In genomic region chr14:104026024-104026423, GRCh38 we compare ENCODE assay signal across 21 cellular contexts. TPM values are rescaled to one million over a fixed set of nuclear protein-coding genes. Genes with fewer than 3 reads are reported as not detected.
DNase-seq lines count a peak whose midpoint lies in the region; ATAC-seq and TF ChIP-seq lines count a peak whose summit lies in the region.
"Had no signal": no experiment of that assay in that cellular context is flagged by ENCODE, and none has a peak within 500 bp of the region (broad histone marks: within the 10 kb centered on the region; RNA-seq: fewer than 3 reads in every experiment).

No MANE protein-coding gene starts in this region.

- H3K27ac ChIP-seq in parathyroid adenoma, result peak overlapping the region; percentile 98
- H3K27ac ChIP-seq: BLaER1 had no signal

- no peaks in the 10 kb centered on the region for H3K36me3 Mint-ChIP-seq in HFFc6 (ENCODE audit: low read depth)
- no peaks in the 10 kb centered on the region for H3K36me3 Mint-ChIP-seq in activated CD4-positive, alpha-beta memory T cell treated with anti-CD3 and anti-CD28 coated beads for 36 hours
- H3K36me3 Mint-ChIP-seq in activated CD4-positive, alpha-beta T cell treated with anti-CD3 and anti-CD28 coated beads for 36 hours (ENCODE audit: low read depth), result no peaks in the 10 kb centered on the region
- H3K36me3 Mint-ChIP-seq: CD8-positive, alpha-beta T cell had no signal

- no peaks in the 10 kb centered on the region for H3K79me2 ChIP-seq in parathyroid adenoma

- POLR2A ChIA-PET in activated CD4-positive, alpha-beta memory T cell treated with anti-CD3 and anti-CD28 coated beads for 36 hours (lab: Charles Lee), result no interaction called here
- POLR2A ChIA-PET in activated CD4-positive, alpha-beta T cell treated with anti-CD3 and anti-CD28 coated beads for 36 hours (lab: Charles Lee), result no interaction called here

- no peak overlapping the region for H3K4me3 Mint-ChIP-seq in HFFc6
- H3K4me3 Mint-ChIP-seq in activated CD4-positive, alpha-beta memory T cell treated with anti-CD3 and anti-CD28 coated beads for 36 hours, result no peak overlapping the region
- no peak overlapping the region for H3K4me3 Mint-ChIP-seq in activated CD4-positive, alpha-beta T cell treated with anti-CD3 and anti-CD28 coated beads for 36 hours
- H3K4me3 Mint-ChIP-seq: CD8-positive, alpha-beta T cell had no signal

- CTCF ChIA-PET in activated CD4-positive, alpha-beta memory T cell treated with anti-CD3 and anti-CD28 coated beads for 36 hours (lab: Charles Lee), result no interaction called here
- CTCF ChIA-PET in activated CD4-positive, alpha-beta T cell treated with anti-CD3 and anti-CD28 coated beads for 36 hours (lab: Charles Lee), result interaction anchor here (2.2 kb wide), 1 partner anchor 52 kb away, joined by 5 read pairs; no protein-coding TSS in a partner anchor

- no peak for ATAC-seq in left lobe of liver
- ATAC-seq in activated CD4-positive, alpha-beta T cell treated with anti-CD3 and anti-CD28 coated beads for 36 hours, result no peak
- ATAC-seq: CD8-positive, alpha-beta T cell; GM12878 had no signal

- no peaks in the 10 kb centered on the region for H3K9me3 Mint-ChIP-seq in HFFc6
- H3K9me3 Mint-ChIP-seq in activated CD4-positive, alpha-beta memory T cell treated with anti-CD3 and anti-CD28 coated beads for 36 hours, result no peaks in the 10 kb centered on the region
- no peaks in the 10 kb centered on the region for H3K9me3 Mint-ChIP-seq in activated CD4-positive, alpha-beta T cell treated with anti-CD3 and anti-CD28 coated beads for 36 hours (ENCODE audit: low read depth)
- H3K9me3 Mint-ChIP-seq: CD8-positive, alpha-beta T cell had no signal

- no peaks in the 10 kb centered on the region for H3K4me1 Mint-ChIP-seq in HFFc6 (ENCODE audit: low read depth)
- no peaks in the 10 kb centered on the region for H3K4me1 Mint-ChIP-seq in activated CD4-positive, alpha-beta memory T cell treated with anti-CD3 and anti-CD28 coated beads for 36 hours (ENCODE audit: low read depth)
- H3K4me1 Mint-ChIP-seq in activated CD4-positive, alpha-beta T cell treated with anti-CD3 and anti-CD28 coated beads for 36 hours, result no peaks in the 10 kb centered on the region

- H3K27me3 ChIP-seq in BE2C (no peaks in the 10 kb centered on the region), parathyroid adenoma (ENCODE audit: control insufficient read depth, insufficient read depth, low read length) (no peaks in the 10 kb centered on the region)

- TF ChIP-seq CTCF in BE2C (IDR thresholded peaks at IDR 0.05; ENCODE audit: low read depth, low read length), result peak; percentile 32
- TF ChIP-seq CTCF in HFFc6 (IDR thresholded peaks at IDR 0.05), result 0 out of 2 replicates have a peak, but pooled peaks have one; percentile 23
- TF ChIP-seq CTCF in epithelial cell of esophagus (IDR thresholded peaks at IDR 0.05; ENCODE audit: insufficient read depth, low read depth, low read length, missing control alignments), result peak; percentile 17
- peak; percentile 47 for TF ChIP-seq CTCF in parathyroid adenoma (IDR thresholded peaks at IDR 0.05)

- H3K36me3 ChIP-seq in BE2C, result no peaks in the 10 kb centered on the region
- H3K36me3 ChIP-seq in parathyroid adenoma (ENCODE audit: control insufficient read depth, insufficient read depth, low read length), result no peaks in the 10 kb centered on the region
- H3K36me3 ChIP-seq: BLaER1 had no signal

- H2AFZ ChIP-seq in parathyroid adenoma, result peak overlapping the region; percentile 47

- H3K4me3 ChIP-seq in BE2C (ENCODE audit: low read depth, low read length), result no peak overlapping the region
- no peak overlapping the region for H3K4me3 ChIP-seq in epithelial cell of esophagus (ENCODE audit: low read length)
- H3K4me3 ChIP-seq in parathyroid adenoma (ENCODE audit: low read depth, low read length), result peak overlapping the region; percentile 42
- H3K4me3 ChIP-seq: BLaER1, GM12878 had no signal

- H3K4me1 ChIP-seq in BE2C, result no peaks in the 10 kb centered on the region
- H3K4me1 ChIP-seq in parathyroid adenoma, result peaks cover 48% of the 10 kb centered on the region
- H3K4me1 ChIP-seq: BLaER1 had no signal

- DNase-seq in BE2C (no peak), HFFc6 (no peak), epithelial cell of esophagus (ENCODE audit: low read depth) (no peak), left lobe of liver (ENCODE audit: low spot score) (no peak)
- no peak for DNase-seq in activated CD4-positive, alpha-beta memory T cell treated with anti-CD3 and anti-CD28 coated beads for 36 hours
- no peak for DNase-seq in activated CD4-positive, alpha-beta T cell treated with anti-CD3 and anti-CD28 coated beads for 1 hour
- no peak for DNase-seq in activated CD4-positive, alpha-beta T cell treated with anti-CD3 and anti-CD28 coated beads for 36 hours
- DNase-seq: Calu3; CD8-positive, alpha-beta T cell; GF-D8; NCI-H1092 treated with DMSO at 0.1 percent for 48 hours; NCI-H146; NCI-H748 treated with DMSO at 0.1 percent for 48 hours; SHP77 treated with DMSO at 0.1 percent for 48 hours; SK-N-SH had no signal

- no peak overlapping the region for H3K9ac ChIP-seq in parathyroid adenoma
- H3K9ac ChIP-seq: BLaER1, SK-N-SH had no signal

- H3K27ac Mint-ChIP-seq in HFFc6, result no peak overlapping the region
- H3K27ac Mint-ChIP-seq in activated CD4-positive, alpha-beta memory T cell treated with anti-CD3 and anti-CD28 coated beads for 36 hours, result no peak overlapping the region
- H3K27ac Mint-ChIP-seq in activated CD4-positive, alpha-beta T cell treated with anti-CD3 and anti-CD28 coated beads for 36 hours, result no peak overlapping the region
- H3K27ac Mint-ChIP-seq: CD8-positive, alpha-beta T cell had no signal

- H3K4me2 ChIP-seq in parathyroid adenoma (ENCODE audit: low read length), result peak overlapping the region; percentile 59
- H3K4me2 ChIP-seq: BLaER1, SK-N-SH had no signal

- no peaks in the 10 kb centered on the region for H3K9me3 ChIP-seq in BE2C
- H3K9me3 ChIP-seq in parathyroid adenoma (ENCODE audit: control insufficient read depth, low read length), result no peaks in the 10 kb centered on the region
- H3K9me3 ChIP-seq: BLaER1, SK-N-SH had no signal

- H3K27me3 Mint-ChIP-seq in HFFc6 (ENCODE audit: insufficient read depth), result peaks cover 14% of the 10 kb centered on the region
- H3K27me3 Mint-ChIP-seq in activated CD4-positive, alpha-beta memory T cell treated with anti-CD3 and anti-CD28 coated beads for 36 hours, result peaks cover 11% of the 10 kb centered on the region
- peaks cover 27% of the 10 kb centered on the region for H3K27me3 Mint-ChIP-seq in activated CD4-positive, alpha-beta T cell treated with anti-CD3 and anti-CD28 coated beads for 36 hours

- intact Hi-C loops in activated CD4-positive, alpha-beta memory T cell treated with anti-CD3 and anti-CD28 coated beads for 36 hours (cut with micrococcal nuclease), result no loop called here
- intact Hi-C loops in activated CD4-positive, alpha-beta T cell treated with anti-CD3 and anti-CD28 coated beads for 36 hours (cut with DNase I, micrococcal nuclease), result no loop called here

RNA-seq across cellular contexts. Expression of gene ASPG, which starts 59.5 kb away (rescaled TPM):
- not detected for polyA plus RNA-seq in BE2C (2012; ENCODE audit: insufficient read depth, insufficient read length, low read depth)
- not detected for total RNA-seq in HFFc6 (2021; fragmentation: NEBNext Ultra II Directional; extraction: Animal tissue kit (Norgen Biotek cat#: 25700))
- not detected for total RNA-seq in activated CD4-positive, alpha-beta memory T cell treated with anti-CD3 and anti-CD28 coated beads for 36 hours
- total RNA-seq in left lobe of liver, result 282 TPM
- not detected for total RNA-seq in activated CD4-positive, alpha-beta T cell treated with anti-CD3 and anti-CD28 coated beads for 36 hours
- total RNA-seq: Calu3; CD8-positive, alpha-beta T cell; GM12878; H4; OCI-LY7; RPMI7951 had no signal
- polyA plus RNA-seq: GM12878, SK-N-SH had no signal

Comparison
In these comparisons a context has a peak if more than half of its experiments do, and no peak if none do; other contexts are left out.
1. RNA of gene ASPG, which starts 59.5 kb away (total RNA-seq): 282 TPM in left lobe of liver (single experiment); not detected in HFFc6, not detected in activated CD4-positive, alpha-beta memory T cell treated with anti-CD3 and anti-CD28 coated beads for 36 hours and not detected in activated CD4-positive, alpha-beta T cell treated with anti-CD3 and anti-CD28 coated beads for 36 hours; every median in the first group is over 100 times any median in the second.
2. Peak in every context shown above with its lines, with median percentiles within 50 percentile points of each other: CTCF ChIP-seq.